19 cellular contexts compared by ENCODE assay signal in genomic region chr2:101410114-101410513, GRCh38. TPM values are rescaled to one million over a fixed set of nuclear protein-coding genes. Genes with fewer than 3 reads are reported as not detected.
A peak's percentile ranks its signal among the peaks of the same experiment; 100 is the strongest.
DNase-seq lines count a peak whose midpoint lies in the region; ATAC-seq and TF ChIP-seq lines count a peak whose summit lies in the region.
"Had no signal": no experiment of that assay in that cellular context is flagged by ENCODE, and none has a peak within 500 bp of the region (broad histone marks: within the 10 kb centered on the region; RNA-seq: fewer than 3 reads in every experiment).

No MANE protein-coding gene starts in this region.

- no peaks in the 10 kb centered on the region for H3K9me2 ChIP-seq in PC-3 (replicated peaks; ENCODE audit: low read length)

- CTCF ChIA-PET in PC-3 (lab: Charles Lee): interaction anchor here (0.7 kb wide), 1 partner anchor 421 kb away, joined by 3 read pairs; no protein-coding TSS in a partner anchor

- no peak for TF ChIP-seq CTCF in DND-41 (IDR thresholded peaks at IDR 0.05; ENCODE audit: borderline replicate concordance, extremely low read depth, low read length, poor library complexity, severe bottlenecking)
- no peak for TF ChIP-seq CTCF in PC-3 (conservative IDR thresholded peaks at IDR 0.05; ENCODE audit: low read depth, low read length)
- no peak for TF ChIP-seq CTCF in endothelial cell (IDR thresholded peaks at IDR 0.05; ENCODE audit: unreplicated experiment)
- TF ChIP-seq CTCF in smooth muscle cell (IDR thresholded peaks at IDR 0.05; ENCODE audit: borderline replicate concordance, insufficient read depth, poor library complexity, severe bottlenecking): no peak

- peak overlapping the region; percentile 95 for H3K27ac Mint-ChIP-seq in endothelial cell (ENCODE audit: unreplicated experiment)

- no peaks in the 10 kb centered on the region for H3K9me3 ChIP-seq in DND-41 (ENCODE audit: insufficient read depth, low read length, severe bottlenecking)
- no peaks in the 10 kb centered on the region for H3K9me3 ChIP-seq in PC-3 (ENCODE audit: low read length)
- H3K9me3 ChIP-seq in smooth muscle cell (replicated peaks; ENCODE audit: low read depth): no peaks in the 10 kb centered on the region
- H3K9me3 ChIP-seq: Peyer's patch, SJSA1 had no signal

- peaks cover 4% of the 10 kb centered on the region for H3K36me3 ChIP-seq in DND-41 (ENCODE audit: insufficient read depth, low read length)
- no peaks in the 10 kb centered on the region for H3K36me3 ChIP-seq in PC-3 (ENCODE audit: low read depth, low read length)
- H3K36me3 ChIP-seq in smooth muscle cell (ENCODE audit: low read depth): no peaks in the 10 kb centered on the region
- H3K36me3 ChIP-seq: Peyer's patch, SJSA1 had no signal

- no peak overlapping the region for H3K4me3 Mint-ChIP-seq in endothelial cell (ENCODE audit: unreplicated experiment)

- POLR2A ChIA-PET in PC-3 (lab: Charles Lee; ENCODE audit: unreplicated experiment): no interaction called here

- DNase-seq in DND-41: no peak
- DNase-seq in PC-3: no peak
- no peak for DNase-seq in endothelial cell (ENCODE audit: low spot score)
- no peak for DNase-seq in smooth muscle cell (lab: John Stamatoyannopoulos, UW; ENCODE audit: unreplicated experiment)
- no peak for DNase-seq in activated CD8-positive, alpha-beta memory T cell treated with anti-CD3 and anti-CD28 coated beads for 24 hours
- DNase-seq in HPDE6-E6E7 (ENCODE audit: extremely low spot score): no peak
- no peak for DNase-seq in T-helper 9 cell
- no peak for DNase-seq in NCI-H526 treated with DMSO at 0.1 percent for 48 hours (lab: John Stamatoyannopoulos, UW)
- DNase-seq: EL; GF-D8; Karpas-422; NCI-H1417 treated with DMSO at 0.1 percent for 48 hours; NCI-H187; NCI-H510A; NK-92 treated with Interleukin-12 subunit alpha and Interleukin-12 subunit beta, amount 100 ng/mL, for 24 hours; Peyer's patch had no signal

- WGBS in smooth muscle cell (ENCODE audit: low lambda C conversion rate): 96% methylated on average over 5 of the region's 5 CpGs

- H3K4me1 Mint-ChIP-seq in endothelial cell (ENCODE audit: unreplicated experiment): peaks cover 26% of the 10 kb centered on the region

- no peaks in the 10 kb centered on the region for H3K9me3 Mint-ChIP-seq in endothelial cell (ENCODE audit: unreplicated experiment)

- no TSS peak for BruUV-seq in PC-3 (replicated peaks; lab: Mats Ljungman, UMichigan)

- no peaks in the 10 kb centered on the region for H4K20me1 ChIP-seq in DND-41 (ENCODE audit: insufficient read depth, low read length)
- no peaks in the 10 kb centered on the region for H4K20me1 ChIP-seq in PC-3 (ENCODE audit: low read length)
- no peaks in the 10 kb centered on the region for H4K20me1 ChIP-seq in smooth muscle cell (ENCODE audit: low read depth)

- H3K27ac ChIP-seq in DND-41 (ENCODE audit: low read length): no peak overlapping the region
- H3K27ac ChIP-seq in PC-3 (ENCODE audit: low read length): peak overlapping the region; percentile 91
- H3K27ac ChIP-seq in smooth muscle cell (ENCODE audit: low read depth): peak overlapping the region; percentile 91
- H3K27ac ChIP-seq: C4-2B, Peyer's patch, SJSA1 had no signal

- H3K9ac ChIP-seq in DND-41 (ENCODE audit: low read depth, low read length): no peak overlapping the region
- H3K9ac ChIP-seq in PC-3 (ENCODE audit: low read length): peak overlapping the region; percentile 65
- peak overlapping the region; percentile 82 for H3K9ac ChIP-seq in smooth muscle cell (ENCODE audit: low read depth)

- H3K36me3 Mint-ChIP-seq in endothelial cell (ENCODE audit: low read depth, unreplicated experiment): peaks cover 4% of the 10 kb centered on the region

- intact Hi-C loops in PC-3 (cut with micrococcal nuclease): no loop called here

- ATAC-seq in DND-41 (ENCODE audit: insufficient read depth, low read depth): peak; percentile 41; the same call in 1 of the 3 replicates
- no peak for ATAC-seq in PC-3
- ATAC-seq: Right ventricle myocardium inferior had no signal

- no peaks in the 10 kb centered on the region for H3F3A ChIP-seq in PC-3 (ENCODE audit: low read length, unreplicated experiment)
- H3F3A ChIP-seq in smooth muscle cell (ENCODE audit: low read depth): no peaks in the 10 kb centered on the region

- peaks cover 12% of the 10 kb centered on the region for H3K27me3 Mint-ChIP-seq in endothelial cell (ENCODE audit: unreplicated experiment)

- H3K27me3 ChIP-seq in DND-41 (ENCODE audit: insufficient read depth, low read length, poor library complexity) (no peaks in the 10 kb centered on the region), PC-3 (ENCODE audit: low read length) (no peaks in the 10 kb centered on the region), smooth muscle cell (ENCODE audit: low read depth) (no peaks in the 10 kb centered on the region)
- H3K27me3 ChIP-seq: Peyer's patch, SJSA1 had no signal

- H3K79me2 ChIP-seq in DND-41 (ENCODE audit: insufficient read depth, low read length): no peaks in the 10 kb centered on the region
- H3K79me2 ChIP-seq in PC-3 (ENCODE audit: low read length): no peaks in the 10 kb centered on the region
- H3K79me2 ChIP-seq in smooth muscle cell (ENCODE audit: low read depth): no peaks in the 10 kb centered on the region

- H3K4me3 ChIP-seq in DND-41 (ENCODE audit: low read depth in 1 of 2, low read length in 2 of 2): no peak overlapping the region
- H3K4me3 ChIP-seq in PC-3 (ENCODE audit: low read length): no peak overlapping the region
- no peak overlapping the region for H3K4me3 ChIP-seq in smooth muscle cell
- H3K4me3 ChIP-seq: Peyer's patch, SJSA1 had no signal

- H2AFZ ChIP-seq in DND-41 (ENCODE audit: low read depth, low read length) (no peak overlapping the region), PC-3 (ENCODE audit: low read length) (no peak overlapping the region), smooth muscle cell (ENCODE audit: low read depth) (no peak overlapping the region)

- no peak overlapping the region for H3K4me2 ChIP-seq in DND-41 (ENCODE audit: insufficient read depth, low read length)
- peak overlapping the region; percentile 10; the same call in 1 of the 2 replicates for H3K4me2 ChIP-seq in PC-3 (ENCODE audit: low read length)
- no peak overlapping the region for H3K4me2 ChIP-seq in smooth muscle cell

- no peaks in the 10 kb centered on the region for H3K4me1 ChIP-seq in DND-41 (ENCODE audit: insufficient read depth, low read length)
- H3K4me1 ChIP-seq in PC-3 (ENCODE audit: insufficient read depth, low read length): peaks cover 19% of the 10 kb centered on the region
- H3K4me1 ChIP-seq in smooth muscle cell (ENCODE audit: low read depth): no peaks in the 10 kb centered on the region
- H3K4me1 ChIP-seq: Peyer's patch had no signal

RNA-seq across cellular contexts. Expression of gene CREG2, which starts 22.8 kb away (rescaled TPM):
- total RNA-seq in PC-3 (2014; rRNA removed) (40.0 and 67.9 TPM in 2 replicates), endothelial cell (ENCODE audit: unreplicated experiment) (23.6 TPM), smooth muscle cell (0.54 and 1.2 TPM in 2 replicates)
- 0.62 and 4.0 TPM in 2 replicates for polyA plus RNA-seq in smooth muscle cell
- total RNA-seq: Right ventricle myocardium inferior, SJSA1 had no signal

Comparison
In these comparisons a context has a peak if more than half of its experiments do, and no peak if none do; other contexts are left out.
1. RNA of gene CREG2, which starts 22.8 kb away (total RNA-seq): 40.0 to 67.9 TPM in PC-3 and 23.6 TPM in endothelial cell (single experiment); 0.54 to 1.2 TPM in smooth muscle cell; every median in the first group is over 10 times any median in the second.